In the genomic region with DNA sequence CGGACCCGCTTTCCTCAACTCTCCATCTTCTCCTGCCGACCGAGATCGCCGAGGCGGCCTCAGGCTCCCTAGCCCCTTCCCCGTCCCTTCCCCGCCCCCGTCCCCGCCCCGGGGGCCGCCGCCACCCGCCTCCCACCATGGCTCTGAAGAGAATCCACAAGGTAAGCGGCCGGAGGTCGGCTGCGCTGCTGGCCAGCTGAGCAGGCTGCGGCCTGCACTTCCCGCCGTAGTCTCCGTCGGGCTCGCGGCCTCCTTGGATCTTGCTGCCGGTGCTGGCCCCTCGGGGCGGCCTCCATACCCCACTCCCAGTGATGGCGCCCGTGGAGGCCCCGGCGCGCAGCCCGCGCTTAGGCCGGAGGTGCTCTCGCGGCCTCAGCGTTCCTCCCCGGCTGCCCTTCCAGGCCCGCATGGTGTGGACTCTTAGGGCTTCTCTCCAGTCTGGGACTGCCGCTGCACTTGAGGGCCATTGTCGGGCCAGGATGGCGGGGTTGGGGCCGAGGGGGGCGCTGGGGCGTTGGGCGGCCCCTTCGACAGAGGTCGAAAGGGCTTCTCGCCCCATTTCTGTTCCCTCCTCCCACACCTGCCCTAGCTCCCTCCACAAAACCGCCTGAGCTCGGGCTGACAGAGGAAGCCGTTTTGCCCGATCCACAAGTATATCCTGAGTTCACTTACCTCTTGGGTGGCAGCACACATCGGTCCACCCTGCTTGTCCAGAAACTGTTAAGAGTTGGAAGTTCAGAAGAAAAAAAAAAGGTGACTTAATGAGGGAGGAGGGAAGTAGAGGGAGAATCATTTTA, we compare ENCODE assay signal across 1 cellular context.
TF ChIP-seq lines count a peak whose summit lies in the region.

No MANE protein-coding gene starts in this region.

TF ChIP-seq in HepG2, 621 proteins besides CTCF, POLR2A, EP300 and RAD21 (continued from another document and continues in another):
- TF ChIP-seq, protein P1, sequence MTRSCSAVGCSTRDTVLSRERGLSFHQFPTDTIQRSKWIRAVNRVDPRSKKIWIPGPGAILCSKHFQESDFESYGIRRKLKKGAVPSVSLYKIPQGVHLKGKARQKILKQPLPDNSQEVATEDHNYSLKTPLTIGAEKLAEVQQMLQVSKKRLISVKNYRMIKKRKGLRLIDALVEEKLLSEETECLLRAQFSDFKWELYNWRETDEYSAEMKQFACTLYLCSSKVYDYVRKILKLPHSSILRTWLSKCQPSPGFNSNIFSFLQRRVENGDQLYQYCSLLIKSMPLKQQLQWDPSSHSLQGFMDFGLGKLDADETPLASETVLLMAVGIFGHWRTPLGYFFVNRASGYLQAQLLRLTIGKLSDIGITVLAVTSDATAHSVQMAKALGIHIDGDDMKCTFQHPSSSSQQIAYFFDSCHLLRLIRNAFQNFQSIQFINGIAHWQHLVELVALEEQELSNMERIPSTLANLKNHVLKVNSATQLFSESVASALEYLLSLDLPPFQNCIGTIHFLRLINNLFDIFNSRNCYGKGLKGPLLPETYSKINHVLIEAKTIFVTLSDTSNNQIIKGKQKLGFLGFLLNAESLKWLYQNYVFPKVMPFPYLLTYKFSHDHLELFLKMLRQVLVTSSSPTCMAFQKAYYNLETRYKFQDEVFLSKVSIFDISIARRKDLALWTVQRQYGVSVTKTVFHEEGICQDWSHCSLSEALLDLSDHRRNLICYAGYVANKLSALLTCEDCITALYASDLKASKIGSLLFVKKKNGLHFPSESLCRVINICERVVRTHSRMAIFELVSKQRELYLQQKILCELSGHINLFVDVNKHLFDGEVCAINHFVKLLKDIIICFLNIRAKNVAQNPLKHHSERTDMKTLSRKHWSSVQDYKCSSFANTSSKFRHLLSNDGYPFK (CRISPR knock-in tag; IDR thresholded peaks at IDR 0.05; ENCODE audit: borderline replicate concordance): 0 out of 2 replicates have a peak, but pooled peaks have one; percentile 56
- 0 out of 2 replicates have a peak, but pooled peaks have one; percentile 52 for TF ChIP-seq ZNF713 (CRISPR knock-in tag; IDR thresholded peaks at IDR 0.05)
- TF ChIP-seq, protein P2, sequence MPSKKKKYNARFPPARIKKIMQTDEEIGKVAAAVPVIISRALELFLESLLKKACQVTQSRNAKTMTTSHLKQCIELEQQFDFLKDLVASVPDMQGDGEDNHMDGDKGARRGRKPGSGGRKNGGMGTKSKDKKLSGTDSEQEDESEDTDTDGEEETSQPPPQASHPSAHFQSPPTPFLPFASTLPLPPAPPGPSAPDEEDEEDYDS (CRISPR knock-in tag; IDR thresholded peaks at IDR 0.05): no peak
- TF ChIP-seq, protein P3, sequence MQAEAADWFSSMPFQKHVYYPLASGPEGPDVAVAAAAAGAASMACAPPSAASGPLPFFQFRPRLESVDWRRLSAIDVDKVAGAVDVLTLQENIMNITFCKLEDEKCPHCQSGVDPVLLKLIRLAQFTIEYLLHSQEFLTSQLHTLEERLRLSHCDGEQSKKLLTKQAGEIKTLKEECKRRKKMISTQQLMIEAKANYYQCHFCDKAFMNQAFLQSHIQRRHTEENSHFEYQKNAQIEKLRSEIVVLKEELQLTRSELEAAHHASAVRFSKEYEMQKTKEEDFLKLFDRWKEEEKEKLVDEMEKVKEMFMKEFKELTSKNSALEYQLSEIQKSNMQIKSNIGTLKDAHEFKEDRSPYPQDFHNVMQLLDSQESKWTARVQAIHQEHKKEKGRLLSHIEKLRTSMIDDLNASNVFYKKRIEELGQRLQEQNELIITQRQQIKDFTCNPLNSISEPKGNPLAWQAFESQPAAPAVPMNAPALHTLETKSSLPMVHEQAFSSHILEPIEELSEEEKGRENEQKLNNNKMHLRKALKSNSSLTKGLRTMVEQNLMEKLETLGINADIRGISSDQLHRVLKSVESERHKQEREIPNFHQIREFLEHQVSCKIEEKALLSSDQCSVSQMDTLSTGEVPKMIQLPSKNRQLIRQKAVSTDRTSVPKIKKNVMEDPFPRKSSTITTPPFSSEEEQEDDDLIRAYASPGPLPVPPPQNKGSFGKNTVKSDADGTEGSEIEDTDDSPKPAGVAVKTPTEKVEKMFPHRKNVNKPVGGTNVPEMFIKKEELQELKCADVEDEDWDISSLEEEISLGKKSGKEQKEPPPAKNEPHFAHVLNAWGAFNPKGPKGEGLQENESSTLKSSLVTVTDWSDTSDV (CRISPR knock-in tag; IDR thresholded peaks at IDR 0.05): 0 out of 2 replicates have a peak, but pooled peaks have one; percentile 41
- no peak for TF ChIP-seq HNRNPL (IDR thresholded peaks at IDR 0.05; ENCODE audit: low read depth, low read length)
- TF ChIP-seq, protein P4, sequence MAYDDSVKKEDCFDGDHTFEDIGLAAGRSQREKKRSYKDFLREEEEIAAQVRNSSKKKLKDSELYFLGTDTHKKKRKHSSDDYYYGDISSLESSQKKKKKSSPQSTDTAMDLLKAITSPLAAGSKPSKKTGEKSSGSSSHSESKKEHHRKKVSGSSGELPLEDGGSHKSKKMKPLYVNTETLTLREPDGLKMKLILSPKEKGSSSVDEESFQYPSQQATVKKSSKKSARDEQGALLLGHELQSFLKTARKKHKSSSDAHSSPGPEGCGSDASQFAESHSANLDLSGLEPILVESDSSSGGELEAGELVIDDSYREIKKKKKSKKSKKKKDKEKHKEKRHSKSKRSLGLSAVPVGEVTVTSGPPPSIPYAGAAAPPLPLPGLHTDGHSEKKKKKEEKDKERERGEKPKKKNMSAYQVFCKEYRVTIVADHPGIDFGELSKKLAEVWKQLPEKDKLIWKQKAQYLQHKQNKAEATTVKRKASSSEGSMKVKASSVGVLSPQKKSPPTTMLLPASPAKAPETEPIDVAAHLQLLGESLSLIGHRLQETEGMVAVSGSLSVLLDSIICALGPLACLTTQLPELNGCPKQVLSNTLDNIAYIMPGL (CRISPR knock-in tag; IDR thresholded peaks at IDR 0.05; ENCODE audit: borderline replicate concordance in 1 of 2, low read depth in 1 of 2): peak in 1 of 2 experiments; percentile 77; a peak in 1 of 4 replicates
- TF ChIP-seq YY1 (IDR thresholded peaks at IDR 0.05; ENCODE audit: insufficient read depth, insufficient replicate concordance, low read depth, low read length): peak; percentile 81
- TF ChIP-seq, protein P5, sequence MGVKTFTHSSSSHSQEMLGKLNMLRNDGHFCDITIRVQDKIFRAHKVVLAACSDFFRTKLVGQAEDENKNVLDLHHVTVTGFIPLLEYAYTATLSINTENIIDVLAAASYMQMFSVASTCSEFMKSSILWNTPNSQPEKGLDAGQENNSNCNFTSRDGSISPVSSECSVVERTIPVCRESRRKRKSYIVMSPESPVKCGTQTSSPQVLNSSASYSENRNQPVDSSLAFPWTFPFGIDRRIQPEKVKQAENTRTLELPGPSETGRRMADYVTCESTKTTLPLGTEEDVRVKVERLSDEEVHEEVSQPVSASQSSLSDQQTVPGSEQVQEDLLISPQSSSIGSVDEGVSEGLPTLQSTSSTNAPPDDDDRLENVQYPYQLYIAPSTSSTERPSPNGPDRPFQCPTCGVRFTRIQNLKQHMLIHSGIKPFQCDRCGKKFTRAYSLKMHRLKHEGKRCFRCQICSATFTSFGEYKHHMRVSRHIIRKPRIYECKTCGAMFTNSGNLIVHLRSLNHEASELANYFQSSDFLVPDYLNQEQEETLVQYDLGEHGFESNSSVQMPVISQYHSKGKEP (CRISPR knock-in tag; IDR thresholded peaks at IDR 0.05): no peak
- TF ChIP-seq, protein P6, sequence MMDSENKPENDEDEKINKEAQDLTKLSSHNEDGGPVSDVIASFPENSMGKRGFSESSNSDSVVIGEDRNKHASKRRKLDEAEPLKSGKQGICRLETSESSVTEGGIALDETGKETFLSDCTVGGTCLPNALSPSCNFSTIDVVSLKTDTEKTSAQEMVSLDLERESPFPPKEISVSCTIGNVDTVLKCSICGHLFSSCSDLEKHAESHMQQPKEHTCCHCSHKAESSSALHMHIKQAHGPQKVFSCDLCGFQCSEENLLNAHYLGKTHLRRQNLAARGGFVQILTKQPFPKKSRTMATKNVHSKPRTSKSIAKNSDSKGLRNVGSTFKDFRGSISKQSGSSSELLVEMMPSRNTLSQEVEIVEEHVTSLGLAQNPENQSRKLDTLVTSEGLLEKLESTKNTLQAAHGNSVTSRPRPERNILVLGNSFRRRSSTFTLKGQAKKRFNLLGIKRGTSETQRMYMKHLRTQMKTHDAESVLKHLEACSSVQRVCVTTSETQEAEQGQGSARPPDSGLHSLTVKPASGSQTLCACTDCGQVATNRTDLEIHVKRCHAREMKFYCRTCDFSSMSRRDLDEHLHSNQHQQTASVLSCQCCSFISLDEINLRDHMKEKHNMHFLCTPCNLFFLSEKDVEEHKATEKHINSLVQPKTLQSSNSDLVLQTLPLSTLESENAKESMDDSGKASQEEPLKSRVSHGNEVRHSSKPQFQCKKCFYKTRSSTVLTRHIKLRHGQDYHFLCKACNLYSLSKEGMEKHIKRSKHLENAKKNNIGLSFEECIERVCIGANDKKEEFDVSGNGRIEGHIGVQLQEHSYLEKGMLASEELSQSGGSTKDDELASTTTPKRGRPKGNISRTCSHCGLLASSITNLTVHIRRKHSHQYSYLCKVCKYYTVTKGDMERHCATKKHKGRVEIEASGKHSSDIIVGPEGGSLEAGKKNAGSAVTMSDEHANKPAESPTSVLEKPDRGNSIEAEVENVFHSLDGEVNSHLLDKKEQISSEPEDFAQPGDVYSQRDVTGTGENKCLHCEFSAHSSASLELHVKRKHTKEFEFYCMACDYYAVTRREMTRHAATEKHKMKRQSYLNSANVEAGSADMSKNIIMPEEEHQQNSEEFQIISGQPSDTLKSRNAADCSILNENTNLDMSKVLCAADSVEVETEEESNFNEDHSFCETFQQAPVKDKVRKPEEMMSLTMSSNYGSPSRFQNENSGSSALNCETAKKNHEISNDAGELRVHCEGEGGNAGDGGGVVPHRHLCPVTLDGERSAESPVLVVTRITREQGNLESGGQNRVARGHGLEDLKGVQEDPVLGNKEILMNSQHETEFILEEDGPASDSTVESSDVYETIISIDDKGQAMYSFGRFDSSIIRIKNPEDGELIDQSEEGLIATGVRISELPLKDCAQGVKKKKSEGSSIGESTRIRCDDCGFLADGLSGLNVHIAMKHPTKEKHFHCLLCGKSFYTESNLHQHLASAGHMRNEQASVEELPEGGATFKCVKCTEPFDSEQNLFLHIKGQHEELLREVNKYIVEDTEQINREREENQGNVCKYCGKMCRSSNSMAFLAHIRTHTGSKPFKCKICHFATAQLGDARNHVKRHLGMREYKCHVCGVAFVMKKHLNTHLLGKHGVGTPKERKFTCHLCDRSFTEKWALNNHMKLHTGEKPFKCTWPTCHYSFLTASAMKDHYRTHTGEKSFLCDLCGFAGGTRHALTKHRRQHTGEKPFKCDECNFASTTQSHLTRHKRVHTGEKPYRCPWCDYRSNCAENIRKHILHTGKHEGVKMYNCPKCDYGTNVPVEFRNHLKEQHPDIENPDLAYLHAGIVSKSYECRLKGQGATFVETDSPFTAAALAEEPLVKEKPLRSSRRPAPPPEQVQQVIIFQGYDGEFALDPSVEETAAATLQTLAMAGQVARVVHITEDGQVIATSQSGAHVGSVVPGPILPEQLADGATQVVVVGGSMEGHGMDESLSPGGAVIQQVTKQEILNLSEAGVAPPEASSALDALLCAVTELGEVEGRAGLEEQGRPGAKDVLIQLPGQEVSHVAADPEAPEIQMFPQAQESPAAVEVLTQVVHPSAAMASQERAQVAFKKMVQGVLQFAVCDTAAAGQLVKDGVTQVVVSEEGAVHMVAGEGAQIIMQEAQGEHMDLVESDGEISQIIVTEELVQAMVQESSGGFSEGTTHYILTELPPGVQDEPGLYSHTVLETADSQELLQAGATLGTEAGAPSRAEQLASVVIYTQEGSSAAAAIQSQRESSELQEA (CRISPR knock-in tag; IDR thresholded peaks at IDR 0.05; ENCODE audit: not compliant biosample characterization): no peak
- TF ChIP-seq KDM5A (IDR thresholded peaks at IDR 0.05; ENCODE audit: borderline replicate concordance, low read length): no peak
- TF ChIP-seq HOXA3 (CRISPR knock-in tag; IDR thresholded peaks at IDR 0.05): no peak
- TF ChIP-seq PRMT3 (CRISPR knock-in tag; IDR thresholded peaks at IDR 0.05; ENCODE audit: borderline replicate concordance, low read depth): no peak
- peak; percentile 12; the same call in 1 of the 2 replicates for TF ChIP-seq TOPORS (CRISPR knock-in tag; IDR thresholded peaks at IDR 0.05)
- TF ChIP-seq GFI1 (CRISPR knock-in tag; IDR thresholded peaks at IDR 0.05; ENCODE audit: borderline replicate concordance): no peak
- TF ChIP-seq KDM6A (CRISPR knock-in tag; IDR thresholded peaks at IDR 0.05; ENCODE audit: low read depth): no peak
- TF ChIP-seq ZFP41 (CRISPR knock-in tag; IDR thresholded peaks at IDR 0.05; ENCODE audit: borderline replicate concordance): peak; percentile 36; the same call in 1 of the 2 replicates
- no peak for TF ChIP-seq ZNF672 (CRISPR knock-in tag; IDR thresholded peaks at IDR 0.05)
